12 cellular contexts compared by ENCODE assay signal in genomic region chr2:202037086-202037485, GRCh38. TPM values are rescaled to one million over a fixed set of nuclear protein-coding genes. Genes with fewer than 3 reads are reported as not detected.
DNase-seq lines count a peak whose midpoint lies in the region; ATAC-seq and TF ChIP-seq lines count a peak whose summit lies in the region.
"Had no signal": no experiment of that assay in that cellular context is flagged by ENCODE, and none has a peak within 500 bp of the region (broad histone marks: within the 10 kb centered on the region; RNA-seq: fewer than 3 reads in every experiment).

No MANE protein-coding gene starts in this region.

- H4K5ac ChIP-seq in IMR-90 (ENCODE audit: low read depth, low read length), result peak overlapping the region; percentile 77

- peak overlapping the region; percentile 82 for H3K23ac ChIP-seq in IMR-90 (ENCODE audit: low read depth, low read length)
- H3K23ac ChIP-seq in neuronal stem cell (ENCODE audit: low read depth, low read length, poor library complexity), result no peak overlapping the region

- peaks cover 36% of the 10 kb centered on the region for H3K36me3 ChIP-seq in IMR-90 (ENCODE audit: control insufficient read depth, insufficient read depth, low read length)
- H3K36me3 ChIP-seq in esophagus squamous epithelium, result peaks cover 0 to 7% (median 0%) of the 10 kb centered on the region in 3 donors
- peaks cover 4 to 41% of the 10 kb centered on the region in 2 donors for H3K36me3 ChIP-seq in neuronal stem cell (replicated peaks in 1 of 2; ENCODE audit: control insufficient read depth in 2 of 2, insufficient read depth in 2 of 2, low read length in 2 of 2)

- peak overlapping the region; percentile 88 for H3K4me3 ChIP-seq in AG10803 (ENCODE audit: low read length)
- H3K4me3 ChIP-seq in IMR-90 (ENCODE audit: insufficient read depth, low read depth, low read length), result peak overlapping the region; percentile 94
- H3K4me3 ChIP-seq in esophagus squamous epithelium, result peak overlapping the region in 3 of 4 donors; percentile 60 to 81 (median 80)
- peak overlapping the region; percentile 75 to 99 for H3K4me3 ChIP-seq in neuronal stem cell (ENCODE audit: low read length in 2 of 2)

- no peak overlapping the region for H2BK12ac ChIP-seq in neuronal stem cell (ENCODE audit: low read length)

- intact Hi-C loops in IMR-90 (cut with micrococcal nuclease), result loop anchor here (10.0 kb wide), 1 partner anchor 338 kb away; the partner anchor contains the start of gene BMPR2
- intact Hi-C loops in esophagus squamous epithelium (cut with DNase I), result no loop called here

- H4K8ac ChIP-seq in IMR-90 (ENCODE audit: low read depth in 2 of 2, low read length in 2 of 2), result peak overlapping the region; percentile 41 to 87
- no peak overlapping the region for H4K8ac ChIP-seq in neuronal stem cell (ENCODE audit: low read depth, low read length)

- peaks cover 5 to 33% of the 10 kb centered on the region in 2 experiments for H3K79me1 ChIP-seq in IMR-90 (ENCODE audit: low read depth in 1 of 2, low read length in 2 of 2)
- H3K79me1 ChIP-seq in neuronal stem cell (ENCODE audit: low read depth, low read length), result peaks cover 7% of the 10 kb centered on the region

- H2AK5ac ChIP-seq in IMR-90 (ENCODE audit: low read depth, low read length) (peak overlapping the region; percentile 91), neuronal stem cell (ENCODE audit: low read depth, low read length) (no peak overlapping the region)

- no peak for TF ChIP-seq RAD21 in IMR-90 (IDR thresholded peaks at IDR 0.05; ENCODE audit: low read length)

- peak overlapping the region; percentile 80 for H2BK120ac ChIP-seq in IMR-90 (ENCODE audit: low read depth, low read length)
- no peak overlapping the region for H2BK120ac ChIP-seq in neuronal stem cell (ENCODE audit: low read depth, low read length)

- no peak for ATAC-seq in IMR-90 (ENCODE audit: low read depth)
- ATAC-seq in HG02798 (IDR thresholded peaks at IDR 0.05; ENCODE audit: poor library complexity, unreplicated experiment), result no peak
- ATAC-seq in HG03342 (IDR thresholded peaks at IDR 0.05; ENCODE audit: unreplicated experiment), result no peak
- ATAC-seq: naive thymus-derived CD4-positive, alpha-beta T cell had no signal

- H2BK15ac ChIP-seq in IMR-90 (ENCODE audit: low read depth, low read length) (peak overlapping the region; percentile 6; the same call in 1 of the 3 replicates), neuronal stem cell (ENCODE audit: low read length) (no peak overlapping the region)

- no peaks in the 10 kb centered on the region for H3K9me3 ChIP-seq in IMR-90 (ENCODE audit: control insufficient read depth, insufficient read depth, low read length)
- H3K9me3 ChIP-seq in esophagus squamous epithelium, result no peaks in the 10 kb centered on the region
- H3K9me3 ChIP-seq in neuronal stem cell (replicated peaks in 1 of 2; ENCODE audit: control insufficient read depth in 2 of 2, insufficient read depth in 1 of 2, low read depth in 1 of 2, low read length in 2 of 2), result peaks cover 0 to 33% of the 10 kb centered on the region in 2 donors

- CTCF ChIA-PET in IMR-90 (lab: Yijun Ruan, JAX), result no interaction called here

- H4K91ac ChIP-seq in IMR-90 (ENCODE audit: insufficient read depth, low read depth, low read length) (peak overlapping the region; percentile 91), neuronal stem cell (ENCODE audit: low read depth, low read length, poor library complexity) (no peak overlapping the region)

- peak overlapping the region; percentile 92 for H3K56ac ChIP-seq in IMR-90 (ENCODE audit: extremely low read depth, insufficient read depth, low read length)

- H3K18ac ChIP-seq in IMR-90 (ENCODE audit: low read depth, low read length) (peak overlapping the region; percentile 90), neuronal stem cell (ENCODE audit: low read length) (no peak overlapping the region)

- no peak overlapping the region for H2AK9ac ChIP-seq in IMR-90 (replicated peaks; ENCODE audit: low read depth, low read length, poor library complexity)

- H3K4me2 ChIP-seq in IMR-90 (ENCODE audit: low read depth, low read length) (peak overlapping the region; percentile 96), neuronal stem cell (ENCODE audit: insufficient read depth, low read length, poor library complexity, severe bottlenecking) (peak overlapping the region; percentile 79)

- H3K27me3 ChIP-seq in IMR-90 (ENCODE audit: control insufficient read depth, insufficient read depth, low read length), result no peaks in the 10 kb centered on the region
- peaks cover 0 to 44% (median 0%) of the 10 kb centered on the region in 4 donors for H3K27me3 ChIP-seq in esophagus squamous epithelium
- no peaks in the 10 kb centered on the region for H3K27me3 ChIP-seq in neuronal stem cell (ENCODE audit: control insufficient read depth in 3 of 3, insufficient read depth in 3 of 3, low read depth in 1 of 3, low read length in 3 of 3)

- H2BK20ac ChIP-seq in IMR-90 (ENCODE audit: low read depth, low read length), result no peak overlapping the region

- H3K4ac ChIP-seq in IMR-90 (ENCODE audit: low read depth, low read length) (peak overlapping the region; percentile 92; the same call in 1 of the 2 replicates), neuronal stem cell (ENCODE audit: low read length) (no peak overlapping the region)

- H3K9ac ChIP-seq in IMR-90 (ENCODE audit: low read depth, low read length), result peak overlapping the region; percentile 94
- H3K9ac ChIP-seq in neuronal stem cell (ENCODE audit: low read depth, low read length, poor library complexity), result no peak overlapping the region

- TF ChIP-seq POLR2A in IMR-90 (IDR thresholded peaks at IDR 0.05; ENCODE audit: low read depth, low read length), result no peak
- TF ChIP-seq POLR2A in esophagus squamous epithelium (IDR thresholded peaks at IDR 0.05), result peak in 2 of 4 donors; percentile 17 to 33

- peak overlapping the region; percentile 53 for H3K14ac ChIP-seq in IMR-90 (replicated peaks; ENCODE audit: low read depth, low read length)
- H3K14ac ChIP-seq in neuronal stem cell (ENCODE audit: low read length), result no peak overlapping the region

- peaks cover 11% of the 10 kb centered on the region for H3K4me1 ChIP-seq in IMR-90 (ENCODE audit: control insufficient read depth, insufficient read depth, low read length)
- H3K4me1 ChIP-seq in esophagus squamous epithelium, result peaks cover 18 to 62% (median 23%) of the 10 kb centered on the region in 3 donors
- H3K4me1 ChIP-seq in neuronal stem cell (ENCODE audit: control insufficient read depth in 2 of 2, insufficient read depth in 1 of 2, low read depth in 1 of 2, low read length in 2 of 2), result peaks cover 10 to 20% of the 10 kb centered on the region in 2 donors

- H2AFZ ChIP-seq in IMR-90 (replicated peaks; ENCODE audit: low read length, poor library complexity), result no peak overlapping the region
- no peak overlapping the region for H2AFZ ChIP-seq in neuronal stem cell (ENCODE audit: low read length)

- in situ Hi-C loops in IMR-90 (cut with MboI; ENCODE audit: low sequenced_read_pairs), result loop anchor here (5.0 kb wide), 3 partner anchors 145 to 240 kb away; no protein-coding TSS in a partner anchor

- WGBS in IMR-90 (ENCODE audit: extremely low coverage in 2 of 2, insufficient read length in 1 of 2), 2 experiments, result 0% methylated on average over 4 of the region's 7 CpGs; no CpG with 5 or more reads in 1 of the 2 experiments
- WGBS in esophagus squamous epithelium, 2 donors, result 52 to 58% methylated on average over 7 of the region's 7 CpGs
- WGBS in neuronal stem cell (ENCODE audit: extremely low coverage in 2 of 2, insufficient read length in 2 of 2, insufficient replicate concordance in 1 of 2), 2 donors, result no CpG with 5 or more reads among the region's 7 CpGs

- peaks cover 51% of the 10 kb centered on the region for H4K20me1 ChIP-seq in IMR-90 (ENCODE audit: insufficient read depth, low read length)

- H2BK5ac ChIP-seq in IMR-90 (ENCODE audit: low read depth, low read length, poor library complexity, severe bottlenecking), result peak overlapping the region; percentile 96
- no peak overlapping the region for H2BK5ac ChIP-seq in neuronal stem cell (ENCODE audit: low read length)

- dilution Hi-C loops in IMR-90 (cut with HindIII; ENCODE audit: low sequenced_read_pairs, unreplicated experiment), result no loop called here

- H3K9me1 ChIP-seq in IMR-90 (ENCODE audit: insufficient read depth, low read length), result peaks cover 3% of the 10 kb centered on the region; the same call in 1 of the 2 replicates

- POLR2A ChIA-PET in IMR-90 (lab: Charles Lee; ENCODE audit: unreplicated experiment), result no interaction called here

- TF ChIP-seq CTCF in AG10803 (conservative IDR thresholded peaks at IDR 0.05; ENCODE audit: low read length), result no peak
- no peak for TF ChIP-seq CTCF in IMR-90 (conservative IDR thresholded peaks at IDR 0.05; ENCODE audit: low read depth, low read length)
- no peak for TF ChIP-seq CTCF in esophagus squamous epithelium (IDR thresholded peaks at IDR 0.05)

- TSS peak; percentile 62 for BruUV-seq in IMR-90 (replicated peaks; lab: Mats Ljungman, UMichigan)

- H3K27ac ChIP-seq in IMR-90 (ENCODE audit: insufficient read depth, low read length), result peak overlapping the region; percentile 94
- H3K27ac ChIP-seq in esophagus squamous epithelium, result peak overlapping the region; percentile 89 to 94 (median 92)
- H3K27ac ChIP-seq in neuronal stem cell (replicated peaks; ENCODE audit: low read length), result peak overlapping the region; percentile 74

- DNase-seq in AG10803 (ENCODE audit: low read depth), result peak; percentile 54
- DNase-seq in IMR-90, result peak; percentile 63
- DNase-seq in esophagus squamous epithelium (lab: John Stamatoyannopoulos, UW), result no peak
- peak; percentile 54 for DNase-seq in neuronal stem cell (ENCODE audit: low spot score)
- DNase-seq in SW 1271 (lab: John Stamatoyannopoulos, UW), result no peak
- DNase-seq in stimulated activated CD4-positive, alpha-beta T cell treated with anti-CD3 and anti-CD28 coated beads, Interleukin-2, amount 100 ng/mL, for 24 hours, result no peak
- DNase-seq: activated naive CD4-positive, alpha-beta T cell; COR-L47; KG1; naive thymus-derived CD4-positive, alpha-beta T cell had no signal

RNA-seq across cellular contexts. Expression of gene FZD7, which starts 3.4 kb away (rescaled TPM):
- total RNA-seq in IMR-90 (2012; rRNA removed) (62.4 and 81.1 TPM in 2 replicates), esophagus squamous epithelium (10 to 100 TPM in 1 of 4 donors, 1 to 10 TPM in 3; 2.6 to 11.3 (median 4.0) TPM)
- 87.9 and 90.9 TPM in 2 replicates for polyA plus RNA-seq in IMR-90 (2012; rRNA removed)
- 34.4 and 91.8 TPM in 2 replicates for polyA plus RNA-seq in IMR-90 (2012; cell fraction: cytosol; rRNA removed)
- polyA plus RNA-seq in IMR-90 (2012; cell fraction: nucleus; rRNA removed; ENCODE audit: low replicate concordance), result 21.3 and 47.0 TPM in 2 replicates
- polyA plus RNA-seq in neuronal stem cell (2013, experiment 1 of 2), result 97.9 TPM
- polyA plus RNA-seq in neuronal stem cell (2013, experiment 2 of 2), result 102 TPM

RNA-seq across cellular contexts. Expression of gene KIAA2012, which starts 36.0 kb away (rescaled TPM):
- total RNA-seq in IMR-90 (2012; rRNA removed), result under 0.01 TPM in 2 replicates
- polyA plus RNA-seq in IMR-90 (2012; rRNA removed), result 0.04 and 0.09 TPM in 2 replicates
- polyA plus RNA-seq in IMR-90 (2012; cell fraction: cytosol; rRNA removed), result 0.04 and 0.05 TPM in 2 replicates
- polyA plus RNA-seq in IMR-90 (2012; cell fraction: nucleus; rRNA removed; ENCODE audit: low replicate concordance), result 0.61 and 1.0 TPM in 2 replicates
- not detected for total RNA-seq in esophagus squamous epithelium
- polyA plus RNA-seq in neuronal stem cell (2013, experiment 1 of 2), result 0.07 TPM
- polyA plus RNA-seq in neuronal stem cell (2013, experiment 2 of 2), result 0.04 TPM
- total RNA-seq: naive thymus-derived CD4-positive, alpha-beta T cell had no signal
- polyA plus RNA-seq: naive thymus-derived CD4-positive, alpha-beta T cell had no signal

Comparison
In these comparisons a context has a peak if more than half of its experiments do, and no peak if none do; other contexts are left out.
1. DNase-seq: peak in AG10803 (single experiment), IMR-90 (single experiment) and neuronal stem cell (single experiment); none in esophagus squamous epithelium (single experiment), SW 1271 (0 of 2) and stimulated activated CD4-positive, alpha-beta T cell treated with anti-CD3 and anti-CD28 coated beads, Interleukin-2, amount 100 ng/mL, for 24 hours (0 of 2).
2. Peak in every context shown above with its lines, with median percentiles within 50 percentile points of each other: H3K4me3 ChIP-seq and H3K27ac ChIP-seq.